9 cellular contexts compared by ENCODE assay signal in the genomic region with DNA sequence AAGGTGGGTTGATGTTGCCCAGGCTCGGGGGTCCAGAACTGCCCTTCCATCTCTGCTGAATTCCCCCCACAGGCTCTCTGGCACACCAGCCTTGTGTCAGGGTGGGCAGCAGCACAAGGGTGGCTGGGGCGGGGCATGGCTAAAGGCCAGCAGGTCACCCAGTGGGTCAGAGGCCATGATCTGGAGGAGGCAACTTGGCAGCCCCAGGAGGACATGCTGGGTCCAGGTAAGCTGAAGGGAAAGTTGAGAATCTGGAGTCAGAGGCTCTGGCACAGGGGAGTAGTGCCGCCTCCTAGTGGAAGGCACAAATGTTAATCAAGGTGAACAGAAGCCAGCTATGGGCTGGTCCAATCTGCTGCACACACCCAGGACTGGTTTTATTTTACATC. TPM values are rescaled to one million over a fixed set of nuclear protein-coding genes. Genes with fewer than 3 reads are reported as not detected.
DNase-seq lines count a peak whose midpoint lies in the region; FAIRE-seq and TF ChIP-seq lines count a peak whose summit lies in the region.
"Had no signal": no experiment of that assay in that cellular context is flagged by ENCODE, and none has a peak within 500 bp of the region (broad histone marks: within the 10 kb centered on the region; RNA-seq: fewer than 3 reads in every experiment).

No MANE protein-coding gene starts in this region.

- H3K18ac ChIP-seq in mesendoderm (ENCODE audit: low read length), result no peak overlapping the region

- H3K36me3 ChIP-seq in HAP-1 (replicated peaks) (no peaks in the 10 kb centered on the region; the same call in 1 of the 2 replicates), mesendoderm (ENCODE audit: control insufficient read depth, insufficient read depth, low read length) (no peaks in the 10 kb centered on the region)

- no CpG with 5 or more reads among the region's 3 CpGs for WGBS in mesendoderm (ENCODE audit: extremely low coverage, insufficient coverage, low lambda C conversion rate)

- H3K4me1 ChIP-seq in HAP-1 (no peaks in the 10 kb centered on the region), mesendoderm (ENCODE audit: control insufficient read depth, low read depth, low read length) (no peaks in the 10 kb centered on the region)

- H3K4me2 ChIP-seq in mesendoderm (ENCODE audit: low read length), result no peak overlapping the region

- H3K9me3 ChIP-seq in HAP-1, result no peaks in the 10 kb centered on the region

- in situ Hi-C loops in HAP-1 (cut with MboI; ENCODE audit: low sequenced_read_pairs), result no loop called here
- in situ Hi-C loops in astrocyte of the spinal cord (cut with HindIII; ENCODE audit: low sequenced_read_pairs), result no loop called here

- no peaks in the 10 kb centered on the region for H3K79me1 ChIP-seq in mesendoderm (ENCODE audit: low read length)

- H3K79me2 ChIP-seq in mesendoderm (ENCODE audit: control insufficient read depth, insufficient read depth, low read length), result no peaks in the 10 kb centered on the region

- DNase-seq in D341Med (ENCODE audit: low spot score), result peak; percentile 50
- peak; percentile 15 to 29 for DNase-seq in HAP-1 (ENCODE audit: low spot score in 2 of 2)
- DNase-seq in astrocyte of the spinal cord (ENCODE audit: low read depth, low spot score), result no peak
- peak; percentile 54 for DNase-seq in mesendoderm
- DNase-seq in NCI-H2171 (lab: John Stamatoyannopoulos, UW), result no peak
- DNase-seq in NCI-H2196 (lab: John Stamatoyannopoulos, UW; ENCODE audit: unreplicated experiment), result no peak
- no peak for DNase-seq in activated T-cell treated with anti-CD3 and anti-CD28 coated beads, Interleukin-2, amount 50 U/mL, for 1 hour
- DNase-seq in GM19239 (ENCODE audit: insufficient read length, low spot score), result no peak
- DNase-seq: nephron progenitor cell had no signal

- H2BK120ac ChIP-seq in mesendoderm (ENCODE audit: low read depth, low read length), result no peak overlapping the region

- no peak overlapping the region for H2BK5ac ChIP-seq in mesendoderm (ENCODE audit: low read length)

- H2AK5ac ChIP-seq in mesendoderm (ENCODE audit: low read length), result no peak overlapping the region

- H3K4ac ChIP-seq in mesendoderm (ENCODE audit: low read depth, low read length), result no peak overlapping the region

- H3K4me3 ChIP-seq in HAP-1 (no peak overlapping the region), astrocyte of the spinal cord (ENCODE audit: low read depth, low read length) (no peak overlapping the region), mesendoderm (ENCODE audit: low read length) (no peak overlapping the region)

- no peak overlapping the region for H4K5ac ChIP-seq in mesendoderm (ENCODE audit: low read length)

- no peak overlapping the region for H3K56ac ChIP-seq in mesendoderm (ENCODE audit: low read length)

- H3K27ac ChIP-seq in mesendoderm (ENCODE audit: low read depth, low read length), result no peak overlapping the region

- no peak for FAIRE-seq in GM19239 (lab: Jason Lieb, UNC)

- H3K27me3 ChIP-seq in HAP-1 (ENCODE audit: low read depth), result no peaks in the 10 kb centered on the region
- no peaks in the 10 kb centered on the region for H3K27me3 ChIP-seq in mesendoderm (ENCODE audit: insufficient read depth, low read length, poor library complexity)

- TF ChIP-seq CTCF in astrocyte of the spinal cord (IDR thresholded peaks at IDR 0.05; ENCODE audit: low read depth, low read length), result peak; percentile 43

- H3K9ac ChIP-seq in mesendoderm (ENCODE audit: low read length), result no peak overlapping the region

- no peak overlapping the region for H3K23ac ChIP-seq in mesendoderm (ENCODE audit: low read length)

- H4K8ac ChIP-seq in mesendoderm (ENCODE audit: low read depth, low read length), result no peak overlapping the region

- no peak overlapping the region for H2BK15ac ChIP-seq in mesendoderm (replicated peaks; ENCODE audit: low read depth)

RNA-seq across cellular contexts. Expression of a gene that starts 6.2 kb away (rescaled TPM):
- 1.6 TPM for polyA plus RNA-seq in mesendoderm (2013, experiment 1 of 2)
- 1.5 TPM for polyA plus RNA-seq in mesendoderm (2013, experiment 2 of 2)

RNA-seq across cellular contexts. Expression of a gene that starts 6.7 kb away (rescaled TPM):
- polyA plus RNA-seq in mesendoderm (2013, experiment 1 of 2), result not detected
- not detected for polyA plus RNA-seq in mesendoderm (2013, experiment 2 of 2)

RNA-seq across cellular contexts. Expression of a gene that starts 20.4 kb away (rescaled TPM):
- polyA plus RNA-seq in mesendoderm (2013, experiment 1 of 2), result 28.3 TPM
- polyA plus RNA-seq in mesendoderm (2013, experiment 2 of 2), result 29.5 TPM

RNA-seq across cellular contexts. Expression of a gene that starts 23.1 kb away (rescaled TPM):
- polyA plus RNA-seq in mesendoderm (2013, experiment 1 of 2), result 0.08 TPM
- 0.14 TPM for polyA plus RNA-seq in mesendoderm (2013, experiment 2 of 2)

RNA-seq across cellular contexts. Expression of a gene that starts 35.0 kb away (rescaled TPM):
- polyA plus RNA-seq in mesendoderm (2013, experiment 1 of 2), result not detected
- not detected for polyA plus RNA-seq in mesendoderm (2013, experiment 2 of 2)

Comparison
In these comparisons a context has a peak if more than half of its experiments do, and no peak if none do; other contexts are left out.
1. DNase-seq: peak in D341Med (single experiment), HAP-1 (2 of 2) and mesendoderm (single experiment); none in astrocyte of the spinal cord (single experiment), NCI-H2171 (single experiment), NCI-H2196 (single experiment), activated T-cell treated with anti-CD3 and anti-CD28 coated beads, Interleukin-2, amount 50 U/mL, for 1 hour (single experiment) and GM19239 (single experiment).